In the genomic region with DNA sequence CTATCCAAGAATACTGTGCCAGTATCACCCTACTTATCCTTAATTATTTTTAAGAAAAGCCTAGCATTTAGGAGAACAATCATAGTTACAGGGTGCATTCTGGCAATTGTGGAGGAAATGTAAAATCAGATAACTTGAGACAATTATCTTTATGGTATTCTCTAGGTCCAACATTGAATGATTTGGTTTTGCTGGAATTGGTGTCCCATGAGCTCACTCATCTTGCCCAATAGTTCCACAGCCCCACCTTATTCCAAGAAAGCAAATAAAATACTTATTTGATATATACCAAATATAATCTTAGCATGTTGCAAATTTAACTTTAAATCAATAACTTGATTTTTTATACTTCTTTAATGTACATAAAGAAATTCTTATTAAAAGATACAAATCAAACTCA, we compare ENCODE assay signal across 21 cellular contexts.
DNase-seq lines count a peak whose midpoint lies in the region; ATAC-seq and TF ChIP-seq lines count a peak whose summit lies in the region.
"Had no signal": no experiment of that assay in that cellular context is flagged by ENCODE, and none has a peak within 500 bp of the region (broad histone marks: within the 10 kb centered on the region; RNA-seq: fewer than 3 reads in every experiment).

No MANE protein-coding gene starts in this region.

- H3K4me1 ChIP-seq in skeletal muscle satellite cell (ENCODE audit: control insufficient read depth, insufficient read depth, low read length) (peaks cover 77% of the 10 kb centered on the region), aorta (ENCODE audit: control insufficient read depth in 1 of 2, insufficient read depth in 2 of 2, low read length in 2 of 2) (no peaks in the 10 kb centered on the region)
- H3K4me1 ChIP-seq: SJSA1 had no signal

- H3K9me3 Mint-ChIP-seq in HFFc6: no peaks in the 10 kb centered on the region

- H3K36me3 ChIP-seq in skeletal muscle satellite cell (ENCODE audit: insufficient read depth, low read length): no peaks in the 10 kb centered on the region
- no peaks in the 10 kb centered on the region for H3K36me3 ChIP-seq in aorta (ENCODE audit: control insufficient read depth in 1 of 2, insufficient read depth in 2 of 2, low read length in 1 of 2)
- H3K36me3 ChIP-seq: SJSA1 had no signal

- no peaks in the 10 kb centered on the region for H3K36me3 Mint-ChIP-seq in HFFc6 (ENCODE audit: low read depth)
- H3K36me3 Mint-ChIP-seq: activated naive CD4-positive, alpha-beta T cell treated with anti-CD3 and anti-CD28 coated beads, Interleukin-2, amount 10 ng/mL, durations not matched to agents 7 days and 5 days; naive B cell had no signal

- peak overlapping the region; percentile 63 for H3K9ac ChIP-seq in skeletal muscle satellite cell (ENCODE audit: low read depth, low read length)

- H3K4me1 Mint-ChIP-seq in HFFc6 (ENCODE audit: low read depth): peaks cover 96% of the 10 kb centered on the region
- H3K4me1 Mint-ChIP-seq: activated CD4-positive, alpha-beta T cell treated with anti-CD3 and anti-CD28 coated beads, Interleukin-2, amount 10 ng/mL, durations not matched to agents 24 days and 14 days; activated naive CD4-positive, alpha-beta T cell treated with anti-CD3 and anti-CD28 coated beads, Interleukin-2, amount 10 ng/mL, durations not matched to agents 7 days and 5 days; central memory CD8-positive, alpha-beta T cell; naive B cell; T-helper 17 cell had no signal

- H3K27me3 Mint-ChIP-seq in HFFc6 (ENCODE audit: insufficient read depth): no peaks in the 10 kb centered on the region
- H3K27me3 Mint-ChIP-seq: activated CD4-positive, alpha-beta T cell treated with anti-CD3 and anti-CD28 coated beads, Interleukin-2, amount 10 ng/mL, durations not matched to agents 24 days and 14 days; activated naive CD4-positive, alpha-beta T cell treated with anti-CD3 and anti-CD28 coated beads, Interleukin-2, amount 10 ng/mL, durations not matched to agents 7 days and 5 days; central memory CD8-positive, alpha-beta T cell; naive B cell; T-helper 17 cell had no signal

- no peak overlapping the region; the same call in 1 of the 2 replicates for H3K4me3 Mint-ChIP-seq in HFFc6
- H3K4me3 Mint-ChIP-seq: activated CD4-positive, alpha-beta T cell treated with anti-CD3 and anti-CD28 coated beads, Interleukin-2, amount 10 ng/mL, durations not matched to agents 24 days and 14 days; activated naive CD4-positive, alpha-beta T cell treated with anti-CD3 and anti-CD28 coated beads, Interleukin-2, amount 10 ng/mL, durations not matched to agents 7 days and 5 days; activated T-cell treated with anti-CD3 and anti-CD28 coated beads, Interleukin-2, amount 50 U/mL, for 72 hours; central memory CD8-positive, alpha-beta T cell; naive B cell; T-helper 17 cell had no signal

- peak overlapping the region; percentile 91; the same call in 1 of the 2 replicates for H3K27ac Mint-ChIP-seq in HFFc6
- H3K27ac Mint-ChIP-seq: activated CD4-positive, alpha-beta T cell treated with anti-CD3 and anti-CD28 coated beads, Interleukin-2, amount 10 ng/mL, durations not matched to agents 24 days and 14 days; activated naive CD4-positive, alpha-beta T cell treated with anti-CD3 and anti-CD28 coated beads, Interleukin-2, amount 10 ng/mL, durations not matched to agents 7 days and 5 days; activated T-cell treated with anti-CD3 and anti-CD28 coated beads, Interleukin-2, amount 50 U/mL, for 72 hours; naive B cell; T-helper 17 cell had no signal

- H3K9me3 ChIP-seq in skeletal muscle satellite cell (replicated peaks; ENCODE audit: low read length): no peaks in the 10 kb centered on the region
- H3K9me3 ChIP-seq in aorta (ENCODE audit: control insufficient read depth, low read length): no peaks in the 10 kb centered on the region
- H3K9me3 ChIP-seq: SJSA1 had no signal

- H3K4me2 ChIP-seq in skeletal muscle satellite cell (ENCODE audit: low read length): peak overlapping the region; percentile 71

- ATAC-seq in GM21737 (IDR thresholded peaks at IDR 0.05; ENCODE audit: unreplicated experiment): no peak
- no peak for ATAC-seq in aorta (ENCODE audit: low FRiP score)
- ATAC-seq: activated T-cell treated with anti-CD3 and anti-CD28 coated beads, Interleukin-2, amount 50 U/mL, for 72 hours; T-helper 17 cell had no signal

- intact Hi-C loops in aorta (cut with DNase I): no loop called here

- H3K27me3 ChIP-seq in skeletal muscle satellite cell (ENCODE audit: control insufficient read depth, insufficient read depth, low read length): no peaks in the 10 kb centered on the region
- no peaks in the 10 kb centered on the region for H3K27me3 ChIP-seq in aorta (ENCODE audit: control insufficient read depth in 1 of 2, insufficient read depth in 2 of 2, low read length in 1 of 2)
- H3K27me3 ChIP-seq: SJSA1 had no signal

- TF ChIP-seq CTCF in HFFc6 (IDR thresholded peaks at IDR 0.05): no peak

- peak overlapping the region; percentile 50 for H3K4me3 ChIP-seq in skeletal muscle satellite cell (ENCODE audit: low read length)
- H3K4me3 ChIP-seq in aorta (ENCODE audit: low read length in 2 of 2): no peak overlapping the region
- H3K4me3 ChIP-seq: SJSA1 had no signal

- H3K27ac ChIP-seq in aorta (ENCODE audit: low read depth in 1 of 2, low read length in 2 of 2): no peak overlapping the region
- H3K27ac ChIP-seq: SJSA1, VCaP had no signal

- DNase-seq in NCI-H2227 treated with DMSO at 0.1 percent for 48 hours (lab: John Stamatoyannopoulos, UW) (peak; percentile 47), NCI-H2227 (lab: John Stamatoyannopoulos, UW; ENCODE audit: unreplicated experiment) (no peak), HFFc6 (peak; percentile 15), fibroblast of peridontal ligament (ENCODE audit: extremely low read depth) (peak; percentile 42), aorta (no peak)
- DNase-seq in stimulated activated naive CD4-positive, alpha-beta T cell (lab: John Stamatoyannopoulos, UW): no peak
- DNase-seq: ACHN; activated CD4-positive, alpha-beta T cell treated with anti-CD3 and anti-CD28 coated beads, Interleukin-2, amount 10 ng/mL, durations not matched to agents 24 days and 14 days; activated naive CD4-positive, alpha-beta T cell treated with anti-CD3 and anti-CD28 coated beads, Interleukin-2, amount 10 ng/mL, durations not matched to agents 7 days and 5 days; activated T-cell treated with anti-CD3 and anti-CD28 coated beads, Interleukin-2, amount 50 U/mL, for 72 hours; Karpas-422; MV-4-11; naive B cell; stimulated activated CD8-positive, alpha-beta memory T cell treated with anti-CD3 and anti-CD28 coated beads, Interleukin-4, amount 100 ng/mL, for 48 hours; T-helper 17 cell; trophoblast cell had no signal

Comparison
In these comparisons a context has a peak if more than half of its experiments do, and no peak if none do; other contexts are left out.
1. DNase-seq: peak in NCI-H2227 treated with DMSO at 0.1 percent for 48 hours (single experiment), HFFc6 (single experiment) and fibroblast of peridontal ligament (single experiment); none in NCI-H2227 (single experiment), stimulated activated naive CD4-positive, alpha-beta T cell (0 of 6) and aorta (0 of 2).